ENCODE assay signal across 8 cellular contexts in the genomic region with DNA sequence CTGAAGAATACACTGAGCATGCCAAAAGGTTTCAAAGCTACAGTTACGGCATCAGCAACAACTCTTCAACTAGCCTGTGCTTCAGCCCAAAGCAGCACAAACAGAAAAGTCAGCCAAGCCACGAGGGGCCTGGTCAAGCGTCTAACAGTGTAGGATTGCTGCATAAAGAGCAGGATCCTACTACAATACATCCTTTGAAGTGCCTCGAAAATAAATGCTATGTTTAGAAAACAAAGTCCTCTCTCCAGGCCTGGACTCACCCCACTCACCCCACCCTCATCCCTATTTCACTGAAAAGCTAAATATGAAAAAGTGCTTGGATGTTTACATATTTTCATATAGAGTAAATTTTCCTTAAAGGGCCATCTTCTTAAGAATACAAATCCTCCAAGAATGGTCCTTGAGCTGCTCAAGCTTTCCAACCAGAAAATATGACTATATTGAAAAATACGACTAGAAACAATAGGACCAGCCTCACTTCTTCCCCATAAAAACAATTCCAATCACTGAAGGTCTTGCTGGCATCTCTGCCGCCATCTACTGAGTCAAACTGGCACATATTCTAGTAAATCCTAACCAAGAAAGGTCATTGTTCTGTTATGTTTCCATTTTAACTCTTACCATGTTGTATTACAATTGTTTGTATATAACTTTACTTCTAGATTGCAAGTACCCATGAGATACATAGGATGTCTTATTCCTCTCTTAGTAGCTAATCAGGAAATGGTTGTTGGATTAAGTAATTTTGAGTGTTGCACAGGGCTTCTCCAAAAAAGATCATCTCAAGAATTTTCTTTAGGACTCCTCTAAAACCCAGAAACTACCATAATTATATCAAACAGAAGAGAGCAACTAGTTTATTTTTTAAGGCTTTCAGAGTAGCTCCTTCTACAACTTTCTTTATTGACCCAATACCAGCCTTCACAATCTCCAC.
DNase-seq lines count a peak whose midpoint lies in the region; ATAC-seq and TF ChIP-seq lines count a peak whose summit lies in the region.

No MANE protein-coding gene starts in this region.

- peaks cover 8 to 48% (median 18%) of the 10 kb centered on the region in 10 experiments; a peak in 19 of 20 replicates for H3K4me1 ChIP-seq in BLaER1 treated with 17β-estradiol and CSF1 and Interleukin-3, amounts not matched to agents 10 nM and 100 nM
- peaks cover 48% of the 10 kb centered on the region for H3K4me1 ChIP-seq in lower lobe of right lung

- no peaks in the 10 kb centered on the region for H3K36me3 ChIP-seq in BLaER1 treated with 17β-estradiol and CSF1 and Interleukin-3, amounts not matched to agents 10 nM and 100 nM
- H3K36me3 ChIP-seq in lower lobe of right lung, result no peaks in the 10 kb centered on the region

- DNase-seq in NCI-H1048 (lab: John Stamatoyannopoulos, UW) (peak; percentile 3), SW480 (ENCODE audit: low spot score) (peak; percentile 82), dedifferentiated amniotic fluid mesenchymal stem cell (ENCODE audit: extremely low spot score) (peak; percentile 78), lower lobe of right lung (no peak)

- H3K9ac ChIP-seq in BLaER1 treated with 17β-estradiol and CSF1 and Interleukin-3, amounts not matched to agents 10 nM and 100 nM, result peak overlapping the region in 3 of 11 experiments; percentile 12 to 42 (median 12); a peak in 2 of 22 replicates

- H4K20me1 ChIP-seq in BLaER1 treated with 17β-estradiol and CSF1 and Interleukin-3, amounts not matched to agents 10 nM and 100 nM, result no peaks in the 10 kb centered on the region

- no peaks in the 10 kb centered on the region for H3K9me3 ChIP-seq in BLaER1 treated with 17β-estradiol and CSF1 and Interleukin-3, amounts not matched to agents 10 nM and 100 nM (replicated peaks in 1 of 11)
- H3K9me3 ChIP-seq in lower lobe of right lung, result no peaks in the 10 kb centered on the region

- H3K27ac ChIP-seq in BLaER1 treated with 17β-estradiol and CSF1 and Interleukin-3, amounts not matched to agents 10 nM and 100 nM, result peak overlapping the region in 5 of 11 experiments; percentile 3 to 39 (median 7); a peak in 9 of 22 replicates
- H3K27ac ChIP-seq in lower lobe of right lung, result no peak overlapping the region
- H3K27ac ChIP-seq in temporal lobe (ENCODE audit: low read depth, low read length), result peak overlapping the region; percentile 97

- ATAC-seq in GM18502 (IDR thresholded peaks at IDR 0.05; ENCODE audit: poor library complexity, unreplicated experiment) (peak; percentile 57), lower lobe of right lung (peak; percentile 66 to 78), GM18858 (IDR thresholded peaks at IDR 0.05; ENCODE audit: unreplicated experiment) (no peak)

- intact Hi-C loops in lower lobe of right lung (cut with DNase I), result no loop called here

- H3K4me2 ChIP-seq in BLaER1 treated with 17β-estradiol and CSF1 and Interleukin-3, amounts not matched to agents 10 nM and 100 nM, result peak overlapping the region in 7 of 11 experiments; percentile 3 to 56 (median 39); a peak in 10 of 22 replicates

- H3K4me3 ChIP-seq in BLaER1 treated with 17β-estradiol and CSF1 and Interleukin-3, amounts not matched to agents 10 nM and 100 nM, result no peak overlapping the region
- no peak overlapping the region for H3K4me3 ChIP-seq in lower lobe of right lung

- H3K27me3 ChIP-seq in BLaER1 treated with 17β-estradiol and CSF1 and Interleukin-3, amounts not matched to agents 10 nM and 100 nM, result no peaks in the 10 kb centered on the region
- no peaks in the 10 kb centered on the region for H3K27me3 ChIP-seq in lower lobe of right lung (ENCODE audit: low read depth)

- peak; percentile 73 for TF ChIP-seq CTCF in lower lobe of right lung (IDR thresholded peaks at IDR 0.05)
